1 cellular context compared by ENCODE assay signal in genomic region chr17:29617125-29617480, GRCh38.
TF ChIP-seq lines count a peak whose summit lies in the region.

No MANE protein-coding gene starts in this region.

TF ChIP-seq in HepG2, 621 proteins besides CTCF, POLR2A, EP300 and RAD21 (continued from another document and continues in another):
- TF ChIP-seq HNF1A (IDR thresholded peaks at IDR 0.05; ENCODE audit: low read depth): no peak
- no peak for TF ChIP-seq HNF1A (CRISPR knock-in tag; IDR thresholded peaks at IDR 0.05; ENCODE audit: borderline replicate concordance)
- TF ChIP-seq HNRNPLL (IDR thresholded peaks at IDR 0.05; ENCODE audit: low read depth, low read length, poor library complexity, severe bottlenecking): peak; percentile 77
- TF ChIP-seq KDM2A (CRISPR knock-in tag; IDR thresholded peaks at IDR 0.05; ENCODE audit: borderline replicate concordance, low read depth): peak; percentile 90
- TF ChIP-seq IRF2 (CRISPR knock-in tag; IDR thresholded peaks at IDR 0.05): no peak
- TF ChIP-seq IKZF4 (CRISPR knock-in tag; IDR thresholded peaks at IDR 0.05; ENCODE audit: borderline replicate concordance, low read depth, not compliant biosample characterization): no peak
- peak; percentile 55; the same call in 1 of the 2 replicates for TF ChIP-seq MAZ (IDR thresholded peaks at IDR 0.05; ENCODE audit: borderline replicate concordance, low read depth, low read length)
- 0 out of 2 replicates have a peak, but pooled peaks have one; percentile 43 for TF ChIP-seq MAZ (CRISPR knock-in tag; IDR thresholded peaks at IDR 0.05; ENCODE audit: low read depth)
- TF ChIP-seq BHLHE40 (IDR thresholded peaks at IDR 0.05; ENCODE audit: low read length): peak; percentile 55
- TF ChIP-seq HNF4A (CRISPR knock-in tag; IDR thresholded peaks at IDR 0.05): no peak
- TF ChIP-seq RNF2 (conservative IDR thresholded peaks at IDR 0.05; ENCODE audit: low read depth): no peak
- no peak for TF ChIP-seq ZNF557 (CRISPR knock-in tag; IDR thresholded peaks at IDR 0.05)
- no peak for TF ChIP-seq ESRRA (CRISPR knock-in tag; IDR thresholded peaks at IDR 0.05; ENCODE audit: low read depth)
- TF ChIP-seq ZNF660 (CRISPR knock-in tag; IDR thresholded peaks at IDR 0.05; ENCODE audit: borderline replicate concordance, low read depth): no peak
- no peak for TF ChIP-seq PHF8 (CRISPR knock-in tag; IDR thresholded peaks at IDR 0.05)
- TF ChIP-seq ZNF569 (CRISPR knock-in tag; IDR thresholded peaks at IDR 0.05; ENCODE audit: borderline replicate concordance): no peak
- no peak for TF ChIP-seq SOX6 (IDR thresholded peaks at IDR 0.05)
- TF ChIP-seq SOX6 (CRISPR knock-in tag; IDR thresholded peaks at IDR 0.05): no peak
- TF ChIP-seq HOMEZ (CRISPR knock-in tag; IDR thresholded peaks at IDR 0.05; ENCODE audit: low read depth): peak; percentile 21; the same call in 1 of the 2 replicates
- peak; percentile 70 to 86 for TF ChIP-seq HMGXB4 (CRISPR knock-in tag; IDR thresholded peaks at IDR 0.05; ENCODE audit: borderline replicate concordance in 1 of 2, low read depth in 1 of 2)
- peak; percentile 46; the same call in 1 of the 2 replicates for TF ChIP-seq FOSL2 (CRISPR knock-in tag; IDR thresholded peaks at IDR 0.05)
- TF ChIP-seq SOX5 (CRISPR knock-in tag; IDR thresholded peaks at IDR 0.05; ENCODE audit: borderline replicate concordance): no peak
- TF ChIP-seq KLF15 (CRISPR knock-in tag; IDR thresholded peaks at IDR 0.05; ENCODE audit: borderline replicate concordance): no peak
- no peak for TF ChIP-seq NFE2L1 (CRISPR knock-in tag; IDR thresholded peaks at IDR 0.05; ENCODE audit: borderline replicate concordance)
- peak; percentile 26; the same call in 1 of the 2 replicates for TF ChIP-seq GATAD2A (CRISPR knock-in tag; IDR thresholded peaks at IDR 0.05)
- TF ChIP-seq ATF4 (CRISPR knock-in tag; IDR thresholded peaks at IDR 0.05): no peak
- peak; percentile 54; the same call in 1 of the 2 replicates for TF ChIP-seq ZNF280B (CRISPR knock-in tag; IDR thresholded peaks at IDR 0.05; ENCODE audit: borderline replicate concordance)
- 0 out of 2 replicates have a peak, but pooled peaks have one; percentile 12 for TF ChIP-seq ETV6 (CRISPR knock-in tag; conservative IDR thresholded peaks at IDR 0.05)
- no peak for TF ChIP-seq ZBTB49 (CRISPR knock-in tag; IDR thresholded peaks at IDR 0.05; ENCODE audit: borderline replicate concordance)
- no peak for TF ChIP-seq ZNF644 (CRISPR knock-in tag; IDR thresholded peaks at IDR 0.05; ENCODE audit: low read depth)
- no peak for TF ChIP-seq CENPBD1 (CRISPR knock-in tag; IDR thresholded peaks at IDR 0.05; ENCODE audit: borderline replicate concordance, low read depth)
- no peak for TF ChIP-seq RBM22 (optimal IDR thresholded peaks at IDR 0.05; ENCODE audit: low read length)
- TF ChIP-seq ZNF280D (CRISPR knock-in tag; IDR thresholded peaks at IDR 0.05): no peak
- TF ChIP-seq ATF1 (CRISPR knock-in tag; IDR thresholded peaks at IDR 0.05): no peak
- TF ChIP-seq SMAD9 (CRISPR knock-in tag; IDR thresholded peaks at IDR 0.05): no peak
- no peak for TF ChIP-seq GABPA (IDR thresholded peaks at IDR 0.05; ENCODE audit: low read depth, low read length)
- TF ChIP-seq GABPA (CRISPR knock-in tag; IDR thresholded peaks at IDR 0.05; ENCODE audit: low read depth): no peak
- TF ChIP-seq ZNF550 (CRISPR knock-in tag; IDR thresholded peaks at IDR 0.05; ENCODE audit: borderline replicate concordance): 0 out of 2 replicates have a peak, but pooled peaks have one; percentile 18
- peak; percentile 59; the same call in 1 of the 2 replicates for TF ChIP-seq ZNF800 (CRISPR knock-in tag; IDR thresholded peaks at IDR 0.05)
- peak; percentile 92 for TF ChIP-seq XRCC5 (optimal IDR thresholded peaks at IDR 0.05; ENCODE audit: low read length)
- TF ChIP-seq ADNP (CRISPR knock-in tag; IDR thresholded peaks at IDR 0.05): no peak
- peak; percentile 51 for TF ChIP-seq STAG1 (CRISPR knock-in tag; IDR thresholded peaks at IDR 0.05)
- peak; percentile 3; the same call in 1 of the 2 replicates for TF ChIP-seq TAF1 (CRISPR knock-in tag; IDR thresholded peaks at IDR 0.05)
- no peak for TF ChIP-seq HNRNPUL1 (IDR thresholded peaks at IDR 0.05; ENCODE audit: low read depth, low read length)
